In the genomic region with DNA sequence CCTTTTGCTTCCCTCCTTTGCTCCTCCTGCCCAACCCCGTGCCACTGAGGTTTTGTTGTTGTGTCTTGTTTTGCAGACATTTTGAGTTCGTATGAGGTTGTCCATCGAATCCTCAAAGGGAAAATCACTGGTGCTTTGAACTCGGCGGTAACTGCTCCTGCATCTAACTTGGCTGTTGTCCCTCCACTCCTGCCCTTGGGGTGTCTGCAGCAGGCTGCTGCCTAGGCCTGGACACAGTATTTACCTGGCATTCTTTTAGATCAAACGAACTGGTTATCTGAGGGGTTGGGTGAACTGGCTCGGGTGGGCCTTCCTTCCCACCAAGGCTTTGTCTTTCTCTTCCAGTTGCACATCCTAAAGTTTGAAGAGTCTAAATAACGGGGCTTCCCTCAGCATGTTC, we compare ENCODE assay signal across 16 cellular contexts. TPM values are rescaled to one million over a fixed set of nuclear protein-coding genes. Genes with fewer than 3 reads are reported as not detected.
A peak's percentile ranks its signal among the peaks of the same experiment; 100 is the strongest.
DNase-seq lines count a peak whose midpoint lies in the region; TF ChIP-seq lines count a peak whose summit lies in the region.
"Had no signal": no experiment of that assay in that cellular context is flagged by ENCODE, and none has a peak within 500 bp of the region (broad histone marks: within the 10 kb centered on the region; RNA-seq: fewer than 3 reads in every experiment).

No MANE protein-coding gene starts in this region.

- TF ChIP-seq POLR2A in stomach (IDR thresholded peaks at IDR 0.05), result no peak

- peaks cover 15% of the 10 kb centered on the region for H3K27me3 Mint-ChIP-seq in mesothelial cell of epicardium (ENCODE audit: low read depth)

- no peak for DNase-seq in mesothelial cell of epicardium (ENCODE audit: low spot score in 2 of 2, unreplicated experiment in 2 of 2)
- peak; percentile 30 for DNase-seq in stomach
- DNase-seq in stimulated activated naive CD4-positive, alpha-beta T cell treated with Interleukin-2 at 50 U/mL for 16 hours (lab: John Stamatoyannopoulos, UW), result no peak
- DNase-seq in NCI-H510A (lab: John Stamatoyannopoulos, UW), result no peak
- DNase-seq in LoVo (ENCODE audit: low spot score), result no peak
- DNase-seq: EL, NCI-H1436 treated with DMSO at 0.1 percent for 48 hours, NCI-H2081 treated with DMSO at 0.1 percent for 48 hours, NCI-H526 treated with DMSO at 0.1 percent for 48 hours, OCI-M1 had no signal

- no peak for TF ChIP-seq CTCF in VCaP (conservative IDR thresholded peaks at IDR 0.05)
- TF ChIP-seq CTCF in mesothelial cell of epicardium (IDR thresholded peaks at IDR 0.05; ENCODE audit: unreplicated experiment), result no peak
- no peak for TF ChIP-seq CTCF in stomach (IDR thresholded peaks at IDR 0.05)

- no peak for TF ChIP-seq EP300 in stomach (IDR thresholded peaks at IDR 0.05)

- no peaks in the 10 kb centered on the region for H3K9me3 Mint-ChIP-seq in mesothelial cell of epicardium
- H3K9me3 Mint-ChIP-seq: IgD-negative memory B cell had no signal

- peaks cover 20% of the 10 kb centered on the region for H3K36me3 Mint-ChIP-seq in mesothelial cell of epicardium

- H3K4me3 ChIP-seq in esophagus (ENCODE audit: low read depth in 1 of 2, low read length in 2 of 2) (no peak overlapping the region), stomach (no peak overlapping the region)
- H3K4me3 ChIP-seq: BLaER1 had no signal

- peak overlapping the region; percentile 71 for H3K27ac Mint-ChIP-seq in mesothelial cell of epicardium

- peaks cover 26% of the 10 kb centered on the region for H3K4me1 Mint-ChIP-seq in mesothelial cell of epicardium

- H3K4me1 ChIP-seq in esophagus (ENCODE audit: control insufficient read depth in 2 of 2, insufficient read depth in 2 of 2, low read length in 1 of 2) (peaks cover 2 to 13% of the 10 kb centered on the region in 2 donors), stomach (peaks cover 11 to 46% (median 30%) of the 10 kb centered on the region in 4 donors)

- no peaks in the 10 kb centered on the region for H3K27me3 ChIP-seq in esophagus (ENCODE audit: control insufficient read depth in 1 of 2, insufficient read depth in 2 of 2, low read length in 2 of 2)
- H3K27me3 ChIP-seq in stomach, result no peaks in the 10 kb centered on the region
- H3K27me3 ChIP-seq: BLaER1 had no signal

- intact Hi-C loops in stomach (cut with DNase I; ENCODE audit: low total_unique reads), result no loop called here

- H3K27ac ChIP-seq in VCaP (peak overlapping the region; percentile 32), esophagus (ENCODE audit: low read depth in 2 of 2, low read length in 1 of 2) (peak overlapping the region; percentile 52 to 56), stomach (peak overlapping the region in 4 of 5 donors; percentile 22 to 63 (median 47))
- H3K27ac ChIP-seq: BLaER1 had no signal

- H3K4me3 Mint-ChIP-seq in mesothelial cell of epicardium, result no peak overlapping the region

- H3K36me3 ChIP-seq in esophagus (ENCODE audit: control insufficient read depth in 2 of 2, insufficient read depth in 2 of 2, low read length in 1 of 2) (peaks cover 26 to 31% of the 10 kb centered on the region in 2 donors), stomach (peaks cover 36 to 41% (median 38%) of the 10 kb centered on the region in 4 donors)

- 41 to 43% methylated on average over 8 of the region's 8 CpGs for WGBS in esophagus, 2 donors
- WGBS in stomach, 5 donors, result 29 to 56% (median 39%) methylated on average over 8 of the region's 8 CpGs

- H3K9me3 ChIP-seq in esophagus (ENCODE audit: control insufficient read depth in 2 of 2, insufficient read depth in 1 of 2, low read depth in 1 of 2, low read length in 1 of 2) (no peaks in the 10 kb centered on the region), stomach (no peaks in the 10 kb centered on the region)
- H3K9me3 ChIP-seq: BLaER1 had no signal

RNA-seq across cellular contexts. Expression of a gene that starts 11.1 kb away (rescaled TPM):
- polyA plus RNA-seq in esophagus, result 10 to 100 TPM; 23.5 to 24.7 TPM
- total RNA-seq in mesothelial cell of epicardium, result 56.8 to 60.1 TPM (median 57.6 TPM) in 3 replicates
- 100 to 1,000 TPM in 1 of 5 donors, 10 to 100 TPM in 4; 20.4 to 137 (median 24.2) TPM for total RNA-seq in stomach
- polyA plus RNA-seq in stomach, result 10 to 100 TPM; 25.0 to 32.8 (median 31.9) TPM

RNA-seq across cellular contexts. Expression of a gene that starts 20.2 kb away (rescaled TPM):
- under 1 TPM; 0.11 to 0.18 TPM for polyA plus RNA-seq in esophagus
- 0.31 to 0.58 TPM (median 0.45 TPM) in 3 replicates for total RNA-seq in mesothelial cell of epicardium
- under 1 TPM in 2 of 5 donors, not detected in 3; under 0.01 to 0.37 TPM for total RNA-seq in stomach
- under 1 TPM in 2 of 3 donors, not detected in 1; 0.12 to 0.38 TPM for polyA plus RNA-seq in stomach
- total RNA-seq: HT-29 had no signal

RNA-seq across cellular contexts. Expression of a gene that starts 45.1 kb away (rescaled TPM):
- polyA plus RNA-seq in esophagus (1 to 10 TPM; 1.5 to 2.1 TPM), stomach (1 to 10 TPM; 2.9 to 5.2 (median 4.0) TPM)
- total RNA-seq in mesothelial cell of epicardium (0.29 to 0.54 TPM (median 0.47 TPM) in 3 replicates), stomach (10 to 100 TPM in 2 of 5 donors, 1 to 10 TPM in 2, under 1 TPM in 1; 0.87 to 13.8 (median 4.9) TPM)
- total RNA-seq: HT-29 had no signal
- polyA plus RNA-seq: IgD-negative memory B cell had no signal

RNA-seq across cellular contexts. Expression of a gene that starts 45.3 kb away (rescaled TPM):
- polyA plus RNA-seq in esophagus, result 1 to 10 TPM; 1.3 to 1.7 TPM
- 0.18 to 0.69 TPM (median 0.31 TPM) in 3 replicates for total RNA-seq in mesothelial cell of epicardium
- 1 to 10 TPM in 2 of 5 donors, under 1 TPM in 1, not detected in 2; 0.18 to 1.7 (median 1.0) TPM for total RNA-seq in stomach
- polyA plus RNA-seq in stomach, result 1 to 10 TPM in 2 of 3 donors, under 1 TPM in 1; 0.81 to 4.1 (median 2.4) TPM
- total RNA-seq: HT-29, SK-MEL-5 had no signal
- polyA plus RNA-seq: IgD-negative memory B cell had no signal
